ENCODE assay signal across 18 cellular contexts in the genomic region with DNA sequence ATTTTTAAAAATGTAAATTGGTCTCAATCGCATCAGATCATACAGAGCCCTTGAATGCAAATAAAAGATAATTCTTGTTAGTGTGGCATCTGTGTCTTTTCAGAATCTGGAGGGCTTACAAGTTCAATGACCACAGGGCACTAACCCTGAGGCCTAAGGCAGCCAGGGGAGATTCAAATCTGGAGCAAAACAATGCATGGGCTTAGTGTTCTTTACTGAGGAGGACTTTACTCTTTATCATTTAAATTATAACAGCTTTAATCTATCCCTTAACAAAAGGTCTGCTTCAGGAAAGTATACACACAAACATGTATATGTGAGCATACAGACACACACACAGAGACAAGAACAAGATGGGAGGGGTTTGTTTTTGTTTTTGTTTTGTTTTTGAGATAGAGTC. TPM values are rescaled to one million over a fixed set of nuclear protein-coding genes. Genes with fewer than 3 reads are reported as not detected.
DNase-seq lines count a peak whose midpoint lies in the region; ATAC-seq, FAIRE-seq and TF ChIP-seq lines count a peak whose summit lies in the region.
"Had no signal": no experiment of that assay in that cellular context is flagged by ENCODE, and none has a peak within 500 bp of the region (broad histone marks: within the 10 kb centered on the region; RNA-seq: fewer than 3 reads in every experiment).

No MANE protein-coding gene starts in this region.

- H3K4me1 ChIP-seq in GM23248 (ENCODE audit: insufficient read depth), result 0 out of 2 replicates have a peak, but pooled peaks cover 6% of the 10 kb centered on the region
- H3K4me1 ChIP-seq: Caco-2 had no signal

- H3K4me2 ChIP-seq in GM23248 (ENCODE audit: unreplicated experiment), result no peak overlapping the region

- H3F3A ChIP-seq in GM23248 (ENCODE audit: insufficient read depth), result no peaks in the 10 kb centered on the region

- H2AFZ ChIP-seq in GM23248, result no peak overlapping the region

- no peaks in the 10 kb centered on the region for H4K20me1 ChIP-seq in GM23248 (ENCODE audit: insufficient read depth)

- peaks cover 3% of the 10 kb centered on the region for H3K9me3 Mint-ChIP-seq in activated CD4-positive, alpha-beta T cell treated with anti-CD3 and anti-CD28 coated beads for 36 hours (ENCODE audit: low read depth)
- H3K9me3 Mint-ChIP-seq in activated CD4-positive, alpha-beta T cell treated with anti-CD3 and anti-CD28 coated beads, Interleukin-2, amount 10 ng/mL, durations not matched to agents 24 days and 14 days, result no peaks in the 10 kb centered on the region
- H3K9me3 Mint-ChIP-seq in activated T-helper 1 cell treated with anti-CD3 and anti-CD28 coated beads, Interleukin-12 subunit alpha, Interleukin-12 subunit beta, Interleukin-2, Interleukin-4 antibody, amounts not matched to agents 30 ng/mL and 10 ng/mL and 1 ng/mL, durations not matched to agents 14 hours and 24 hours and 36 hours, result peaks cover 4% of the 10 kb centered on the region
- no peaks in the 10 kb centered on the region for H3K9me3 Mint-ChIP-seq in mesothelial cell of epicardium
- H3K9me3 Mint-ChIP-seq: CD14-positive monocyte; CD8-positive, alpha-beta memory T cell had no signal

- H3K9me3 ChIP-seq in GM23248 (ENCODE audit: low read depth), result no peaks in the 10 kb centered on the region
- H3K9me3 ChIP-seq: Caco-2 had no signal

- in situ Hi-C loops in GM23248 (cut with MboI), result no loop called here

- H3K9ac ChIP-seq in GM23248, result no peak overlapping the region

- H3K79me2 ChIP-seq in GM23248 (ENCODE audit: insufficient read depth), result no peaks in the 10 kb centered on the region

- DNase-seq in activated CD4-positive, alpha-beta T cell treated with anti-CD3 and anti-CD28 coated beads for 36 hours, result no peak
- DNase-seq in activated CD4-positive, alpha-beta T cell treated with anti-CD3 and anti-CD28 coated beads, Interleukin-2, amount 10 ng/mL, durations not matched to agents 24 days and 14 days, result no peak
- DNase-seq in H7 (peak; percentile 37), mesothelial cell of epicardium (ENCODE audit: low spot score in 2 of 2, unreplicated experiment in 2 of 2) (no peak), cortex of kidney (lab: John Stamatoyannopoulos, UW) (no peak), frontal cortex (ENCODE audit: low spot score in 2 of 2) (no peak), GM23248 (no peak)
- no peak for DNase-seq in activated T-helper 1 cell treated with anti-CD3 and anti-CD28 coated beads, Interleukin-12 subunit alpha, Interleukin-12 subunit beta, Interleukin-2, Interleukin-4 antibody, amounts not matched to agents 30 ng/mL and 10 ng/mL and 1 ng/mL, durations not matched to agents 14 hours and 24 hours and 36 hours (ENCODE audit: low spot score)
- DNase-seq: Caco-2; CD8-positive, alpha-beta memory T cell; DND-41; GF-D8 had no signal

- H3K27me3 ChIP-seq in H7 (ENCODE audit: control insufficient read depth, insufficient read depth, low read length) (no peaks in the 10 kb centered on the region), GM23248 (replicated peaks; ENCODE audit: insufficient read depth) (no peaks in the 10 kb centered on the region)

- no peak overlapping the region for H3K4me3 Mint-ChIP-seq in activated CD4-positive, alpha-beta T cell treated with anti-CD3 and anti-CD28 coated beads for 36 hours
- no peak overlapping the region for H3K4me3 Mint-ChIP-seq in activated CD4-positive, alpha-beta T cell treated with anti-CD3 and anti-CD28 coated beads, Interleukin-2, amount 10 ng/mL, durations not matched to agents 24 days and 14 days
- H3K4me3 Mint-ChIP-seq in activated T-helper 1 cell treated with anti-CD3 and anti-CD28 coated beads, Interleukin-12 subunit alpha, Interleukin-12 subunit beta, Interleukin-2, Interleukin-4 antibody, amounts not matched to agents 30 ng/mL and 10 ng/mL and 1 ng/mL, durations not matched to agents 14 hours and 24 hours and 36 hours, result no peak overlapping the region
- no peak overlapping the region for H3K4me3 Mint-ChIP-seq in mesothelial cell of epicardium
- H3K4me3 Mint-ChIP-seq: CD14-positive monocyte; CD8-positive, alpha-beta memory T cell had no signal

- H3K36me3 ChIP-seq in H7 (replicated peaks; ENCODE audit: control insufficient read depth, insufficient read depth, low read length) (no peaks in the 10 kb centered on the region), GM23248 (ENCODE audit: low read depth) (no peaks in the 10 kb centered on the region)

- no peak for FAIRE-seq in frontal cortex (lab: Jason Lieb, UNC)
- FAIRE-seq: H1, K562 had no signal

- no peak overlapping the region for H3K27ac ChIP-seq in GM23248
- H3K27ac ChIP-seq: 22Rv1, HL-60 had no signal

- CTCF ChIA-PET in activated CD4-positive, alpha-beta T cell treated with anti-CD3 and anti-CD28 coated beads for 36 hours (lab: Charles Lee), result interaction anchor here (0.7 kb wide), 1 partner anchor 10 kb away, joined by 3 read pairs; no protein-coding TSS in a partner anchor

- intact Hi-C loops in activated CD4-positive, alpha-beta T cell treated with anti-CD3 and anti-CD28 coated beads for 36 hours (cut with DNase I, micrococcal nuclease), result loop anchor here (1.0 kb wide), 5 partner anchors 25 to 211 kb away; no protein-coding TSS in a partner anchor
- intact Hi-C loops in activated CD4-positive, alpha-beta T cell treated with anti-CD3 and anti-CD28 coated beads, Interleukin-2, amount 10 ng/mL, durations not matched to agents 24 days and 14 days (cut with micrococcal nuclease), result loop anchor here (1.0 to 2.0 kb wide), 5 partner anchors 10 to 72 kb away; no protein-coding TSS in a partner anchor
- intact Hi-C loops in activated T-helper 1 cell treated with anti-CD3 and anti-CD28 coated beads, Interleukin-12 subunit alpha, Interleukin-12 subunit beta, Interleukin-2, Interleukin-4 antibody, amounts not matched to agents 30 ng/mL and 10 ng/mL and 1 ng/mL, durations not matched to agents 14 hours and 24 hours and 36 hours (cut with micrococcal nuclease), result loop anchor here (1.0 kb wide), 6 partner anchors 10 to 382 kb away; no protein-coding TSS in a partner anchor

- POLR2A ChIA-PET in activated CD4-positive, alpha-beta T cell treated with anti-CD3 and anti-CD28 coated beads for 36 hours (lab: Charles Lee), result no interaction called here

- H3K9me2 ChIP-seq in GM23248 (ENCODE audit: insufficient read depth), result no peaks in the 10 kb centered on the region

- peaks cover 39% of the 10 kb centered on the region for H3K4me1 Mint-ChIP-seq in activated CD4-positive, alpha-beta T cell treated with anti-CD3 and anti-CD28 coated beads for 36 hours
- peaks cover 29% of the 10 kb centered on the region for H3K4me1 Mint-ChIP-seq in activated CD4-positive, alpha-beta T cell treated with anti-CD3 and anti-CD28 coated beads, Interleukin-2, amount 10 ng/mL, durations not matched to agents 24 days and 14 days
- H3K4me1 Mint-ChIP-seq in activated T-helper 1 cell treated with anti-CD3 and anti-CD28 coated beads, Interleukin-12 subunit alpha, Interleukin-12 subunit beta, Interleukin-2, Interleukin-4 antibody, amounts not matched to agents 30 ng/mL and 10 ng/mL and 1 ng/mL, durations not matched to agents 14 hours and 24 hours and 36 hours (ENCODE audit: low read depth), result peaks cover 34% of the 10 kb centered on the region
- H3K4me1 Mint-ChIP-seq in mesothelial cell of epicardium, result peaks cover 21% of the 10 kb centered on the region
- H3K4me1 Mint-ChIP-seq: CD8-positive, alpha-beta memory T cell had no signal

- no peaks in the 10 kb centered on the region for H3K36me3 Mint-ChIP-seq in activated CD4-positive, alpha-beta T cell treated with anti-CD3 and anti-CD28 coated beads for 36 hours (ENCODE audit: low read depth)
- no peaks in the 10 kb centered on the region for H3K36me3 Mint-ChIP-seq in activated CD4-positive, alpha-beta T cell treated with anti-CD3 and anti-CD28 coated beads, Interleukin-2, amount 10 ng/mL, durations not matched to agents 24 days and 14 days (ENCODE audit: low read depth)
- H3K36me3 Mint-ChIP-seq in activated T-helper 1 cell treated with anti-CD3 and anti-CD28 coated beads, Interleukin-12 subunit alpha, Interleukin-12 subunit beta, Interleukin-2, Interleukin-4 antibody, amounts not matched to agents 30 ng/mL and 10 ng/mL and 1 ng/mL, durations not matched to agents 14 hours and 24 hours and 36 hours (ENCODE audit: low read depth), result peaks cover 3% of the 10 kb centered on the region
- no peaks in the 10 kb centered on the region for H3K36me3 Mint-ChIP-seq in mesothelial cell of epicardium
- H3K36me3 Mint-ChIP-seq: CD14-positive monocyte had no signal

- 24 to 31% methylated on average over 1 of the region's 1 CpG for WGBS in GM23248 (ENCODE audit: low coverage in 1 of 2, low lambda C conversion rate in 2 of 2, missing lambda C conversion rate in 2 of 2), 2 experiments

- TF ChIP-seq CTCF in mesothelial cell of epicardium (IDR thresholded peaks at IDR 0.05; ENCODE audit: unreplicated experiment), result no peak

- H3K27me3 Mint-ChIP-seq in activated CD4-positive, alpha-beta T cell treated with anti-CD3 and anti-CD28 coated beads for 36 hours, result peaks cover 3% of the 10 kb centered on the region
- no peaks in the 10 kb centered on the region for H3K27me3 Mint-ChIP-seq in activated CD4-positive, alpha-beta T cell treated with anti-CD3 and anti-CD28 coated beads, Interleukin-2, amount 10 ng/mL, durations not matched to agents 24 days and 14 days
- H3K27me3 Mint-ChIP-seq in activated T-helper 1 cell treated with anti-CD3 and anti-CD28 coated beads, Interleukin-12 subunit alpha, Interleukin-12 subunit beta, Interleukin-2, Interleukin-4 antibody, amounts not matched to agents 30 ng/mL and 10 ng/mL and 1 ng/mL, durations not matched to agents 14 hours and 24 hours and 36 hours (ENCODE audit: insufficient read depth), result no peaks in the 10 kb centered on the region
- H3K27me3 Mint-ChIP-seq in mesothelial cell of epicardium (ENCODE audit: low read depth), result no peaks in the 10 kb centered on the region

- ATAC-seq in activated CD4-positive, alpha-beta T cell treated with anti-CD3 and anti-CD28 coated beads for 36 hours, result no peak
- ATAC-seq: HCT116, K562 had no signal

- H3K4me3 ChIP-seq in H7 (ENCODE audit: insufficient read depth, low read depth, low read length), result no peak overlapping the region
- no peak overlapping the region for H3K4me3 ChIP-seq in GM23248
- H3K4me3 ChIP-seq: K562 had no signal

- H3K27ac Mint-ChIP-seq in activated CD4-positive, alpha-beta T cell treated with anti-CD3 and anti-CD28 coated beads for 36 hours, result peak overlapping the region; percentile 29
- no peak overlapping the region for H3K27ac Mint-ChIP-seq in activated CD4-positive, alpha-beta T cell treated with anti-CD3 and anti-CD28 coated beads, Interleukin-2, amount 10 ng/mL, durations not matched to agents 24 days and 14 days
- peak overlapping the region; percentile 18 for H3K27ac Mint-ChIP-seq in activated T-helper 1 cell treated with anti-CD3 and anti-CD28 coated beads, Interleukin-12 subunit alpha, Interleukin-12 subunit beta, Interleukin-2, Interleukin-4 antibody, amounts not matched to agents 30 ng/mL and 10 ng/mL and 1 ng/mL, durations not matched to agents 14 hours and 24 hours and 36 hours
- peak overlapping the region; percentile 53 for H3K27ac Mint-ChIP-seq in mesothelial cell of epicardium
- H3K27ac Mint-ChIP-seq: CD8-positive, alpha-beta memory T cell had no signal

RNA-seq across cellular contexts. Expression of gene NSUN7, which starts 51.0 kb away (rescaled TPM):
- total RNA-seq in activated CD4-positive, alpha-beta T cell treated with anti-CD3 and anti-CD28 coated beads for 36 hours, result under 1 TPM; 0.16 to 0.23 TPM
- total RNA-seq in activated CD4-positive, alpha-beta T cell treated with anti-CD3 and anti-CD28 coated beads, Interleukin-2, amount 10 ng/mL, durations not matched to agents 24 days and 14 days, result 0.12 TPM in 1 of 2 replicates, not detected in the other
- 19.8 and 26.5 TPM in 2 replicates for total RNA-seq in H7 (2014; rRNA removed; shearing (Covaris generic))
- 0.23 and 0.66 TPM in 2 replicates for total RNA-seq in activated T-helper 1 cell treated with anti-CD3 and anti-CD28 coated beads, Interleukin-12 subunit alpha, Interleukin-12 subunit beta, Interleukin-2, Interleukin-4 antibody, amounts not matched to agents 30 ng/mL and 10 ng/mL and 1 ng/mL, durations not matched to agents 14 hours and 24 hours and 36 hours
- 21.8 to 24.4 TPM (median 22.4 TPM) in 3 replicates for total RNA-seq in mesothelial cell of epicardium
- 11.0 TPM for total RNA-seq in frontal cortex
- total RNA-seq in GM23248 (2014; rRNA removed; shearing (Covaris generic)), result not detected in 2 replicates
- 0.05 and 0.10 TPM in 2 replicates for polyA plus RNA-seq in GM23248 (2016; fragmentation: Nextera tagmentation; extraction: Ambion mirVana)
- total RNA-seq: CD8-positive, alpha-beta memory T cell; K562 had no signal
- polyA plus RNA-seq: CD8-positive, alpha-beta memory T cell; K562 had no signal
